8 cellular contexts compared by ENCODE assay signal in the genomic region with DNA sequence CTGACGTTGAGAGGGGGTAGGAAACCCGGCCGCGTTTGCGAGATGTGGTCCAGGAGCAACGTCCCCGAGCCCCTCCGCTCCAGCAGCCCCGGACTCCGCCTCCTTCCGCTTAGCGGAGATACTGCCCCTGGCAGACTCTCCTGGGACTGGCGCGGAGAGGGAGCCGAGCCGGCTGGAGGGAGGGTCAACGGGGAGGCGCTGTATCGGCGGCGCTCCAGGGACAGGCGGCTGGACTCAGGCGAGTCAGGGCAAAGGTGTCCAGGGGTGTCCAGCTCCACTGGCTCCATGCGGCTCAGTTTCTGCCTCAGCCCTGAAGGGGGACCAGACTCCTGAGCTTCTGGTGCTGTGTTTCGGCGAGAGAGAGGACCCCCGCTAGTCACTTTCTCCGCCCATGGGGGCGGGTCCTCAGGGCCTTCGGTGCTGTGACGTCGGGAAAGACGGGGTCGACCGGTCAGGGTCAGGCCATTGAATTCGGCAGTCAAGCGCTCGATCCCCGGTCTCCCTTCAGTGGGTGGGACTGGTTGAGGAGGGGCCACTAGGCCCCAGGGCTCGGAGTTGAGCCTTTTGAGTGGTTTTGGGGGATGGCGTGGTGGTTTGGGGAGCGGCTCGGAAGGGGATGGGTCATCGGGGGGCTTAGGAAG. TPM values are rescaled to one million over a fixed set of nuclear protein-coding genes. Genes with fewer than 3 reads are reported as not detected.
DNase-seq lines count a peak whose midpoint lies in the region; ATAC-seq and TF ChIP-seq lines count a peak whose summit lies in the region.

No MANE protein-coding gene starts in this region.

- H3K9me3 ChIP-seq in mononuclear cell (ENCODE audit: low read depth, low read length) = no peaks in the 10 kb centered on the region

- peak overlapping the region; percentile 53 for H3K4me3 ChIP-seq in mononuclear cell (ENCODE audit: low read length)

- peaks cover 85% of the 10 kb centered on the region for H3K4me1 ChIP-seq in mononuclear cell (ENCODE audit: insufficient read depth, low read length)

- no peaks in the 10 kb centered on the region for H3K27me3 ChIP-seq in mononuclear cell (ENCODE audit: insufficient read depth, low read length)

- peak; percentile 34 for TF ChIP-seq POLR2A in erythroblast (IDR thresholded peaks at IDR 0.05; ENCODE audit: low read length)

- no peak for ATAC-seq in HG02870 (IDR thresholded peaks at IDR 0.05; ENCODE audit: unreplicated experiment)

- DNase-seq in NCI-H1436 (lab: John Stamatoyannopoulos, UW) = peak; percentile 40
- no peak for DNase-seq in NCI-H1436 treated with DMSO at 0.1 percent for 48 hours (lab: John Stamatoyannopoulos, UW)
- DNase-seq in NCI-H2227 (lab: John Stamatoyannopoulos, UW; ENCODE audit: unreplicated experiment) = peak; percentile 90
- peak; percentile 77 for DNase-seq in activated CD8-positive, alpha-beta memory T cell treated with anti-CD3 and anti-CD28 coated beads, Interleukin-2, amount 50 U/mL, for 48 hours
- peak; percentile 70 to 71 for DNase-seq in erythroblast (lab: John Stamatoyannopoulos, UW)
- peak; percentile 51 for DNase-seq in superior temporal gyrus (ENCODE audit: extremely low spot score)

RNA-seq across cellular contexts. Expression of a gene that starts 2.8 kb away (rescaled TPM):
- 15.1 TPM for total RNA-seq in mononuclear cell

RNA-seq across cellular contexts. Expression of a gene that starts 3.8 kb away (rescaled TPM):
- 0.42 TPM for total RNA-seq in mononuclear cell

RNA-seq across cellular contexts. Expression of a gene that starts 3.9 kb away (rescaled TPM):
- 12.7 TPM for total RNA-seq in mononuclear cell

RNA-seq across cellular contexts. Expression of a gene that starts 33.3 kb away (rescaled TPM):
- 98.2 TPM for total RNA-seq in mononuclear cell

RNA-seq across cellular contexts. Expression of a gene that starts 35.8 kb away (rescaled TPM):
- 2,317 TPM for total RNA-seq in mononuclear cell
